In the genomic region with DNA sequence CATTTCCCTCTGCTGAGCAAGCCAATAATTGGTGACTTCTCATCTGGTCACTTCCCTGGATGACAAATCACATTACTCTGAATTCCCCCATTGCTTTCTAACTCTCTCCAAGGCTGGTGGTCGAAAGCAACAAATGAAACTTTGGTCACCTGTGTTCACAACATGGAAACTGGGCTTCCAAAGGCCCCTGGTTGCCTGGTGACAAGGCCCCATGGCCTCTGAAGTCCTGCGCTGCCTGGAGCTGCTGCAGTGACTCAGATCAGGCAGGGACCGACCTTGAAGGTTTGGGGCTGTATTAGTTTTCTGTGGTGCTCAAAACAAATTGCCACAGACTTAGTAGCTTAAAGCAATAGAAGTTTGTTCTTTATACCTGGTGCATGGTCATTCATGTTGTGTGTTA, we compare ENCODE assay signal across 26 cellular contexts.
"Had no signal": no experiment of that assay in that cellular context is flagged by ENCODE, and none has a peak within 500 bp of the region (broad histone marks: within the 10 kb centered on the region; RNA-seq: fewer than 3 reads in every experiment).

No MANE protein-coding gene starts in this region.

- H3K9me3 ChIP-seq: esophagus squamous epithelium, left lung, mucosa of descending colon, neutrophil, suprapubic skin, transverse colon, upper lobe of right lung, uterus had no signal

- ATAC-seq: effector memory CD8-positive, alpha-beta T cell; heart right ventricle; left lung; mucosa of descending colon; natural killer cell treated with Interleukin-12 subunit alpha and Interleukin-12 subunit beta and Interleukin-15 and Interleukin-18, amount 100 ng/mL, for 72 hours; sciatic nerve; stimulated activated naive CD8-positive, alpha-beta T cell treated with anti-CD3 and anti-CD28 coated beads, Interleukin-15, amount 100 ng/mL, for 72 hours; upper lobe of right lung had no signal

- H2AFZ ChIP-seq: parathyroid adenoma had no signal

- H3K4me3 ChIP-seq: esophagus squamous epithelium, heart right ventricle, left lung, mucosa of descending colon, smooth muscle cell, suprapubic skin, transverse colon, upper lobe of right lung, uterus had no signal

- DNase-seq: cortex of kidney; effector memory CD8-positive, alpha-beta T cell; erythroblast; esophagus squamous epithelium; foreskin melanocyte; glutamatergic neuron; heart right ventricle; left lung; mesenchymal stem cell; mucosa of descending colon; naive B cell; stimulated activated CD4-positive, alpha-beta T cell treated with anti-CD3 and anti-CD28 coated beads, Interleukin-12 subunit alpha, Interleukin-12 subunit beta, amount 100 ng/mL, for 4 hours; stimulated activated CD4-positive, alpha-beta T cell treated with anti-CD3 and anti-CD28 coated beads, Interleukin-1b, Interleukin-23, amount 100 ng/mL, for 48 hours; stimulated activated CD4-positive, alpha-beta T cell treated with anti-CD3 and anti-CD28 coated beads, Interleukin-4, amount 100 ng/mL, for 1 hour; stimulated activated CD8-positive, alpha-beta memory T cell treated with anti-CD3 and anti-CD28 coated beads, Interleukin-4, amount 100 ng/mL, for 48 hours; stimulated activated naive CD4-positive, alpha-beta T cell; stimulated activated naive CD8-positive, alpha-beta T cell treated with anti-CD3 and anti-CD28 coated beads, Interleukin-15, amount 100 ng/mL, for 72 hours; transverse colon; upper lobe of right lung; uterus had no signal

- H3K27me3 ChIP-seq: esophagus squamous epithelium, left lung, neutrophil, suprapubic skin, transverse colon, upper lobe of right lung, uterus had no signal

- H3K4me2 ChIP-seq: smooth muscle cell had no signal

- H3K36me3 ChIP-seq: esophagus squamous epithelium, heart right ventricle, left lung, neutrophil, suprapubic skin, transverse colon, upper lobe of right lung, uterus had no signal

- H3K79me2 ChIP-seq: parathyroid adenoma had no signal

- H3K27ac ChIP-seq: esophagus squamous epithelium, heart right ventricle, left lung, neutrophil, parathyroid adenoma, suprapubic skin, transverse colon, upper lobe of right lung, uterus had no signal

- H3K4me1 ChIP-seq: esophagus squamous epithelium, heart right ventricle, left lung, parathyroid adenoma, suprapubic skin, transverse colon, upper lobe of right lung, uterus had no signal
